Comparison of ENCODE assay signal across 8 cellular contexts in the genomic region with DNA sequence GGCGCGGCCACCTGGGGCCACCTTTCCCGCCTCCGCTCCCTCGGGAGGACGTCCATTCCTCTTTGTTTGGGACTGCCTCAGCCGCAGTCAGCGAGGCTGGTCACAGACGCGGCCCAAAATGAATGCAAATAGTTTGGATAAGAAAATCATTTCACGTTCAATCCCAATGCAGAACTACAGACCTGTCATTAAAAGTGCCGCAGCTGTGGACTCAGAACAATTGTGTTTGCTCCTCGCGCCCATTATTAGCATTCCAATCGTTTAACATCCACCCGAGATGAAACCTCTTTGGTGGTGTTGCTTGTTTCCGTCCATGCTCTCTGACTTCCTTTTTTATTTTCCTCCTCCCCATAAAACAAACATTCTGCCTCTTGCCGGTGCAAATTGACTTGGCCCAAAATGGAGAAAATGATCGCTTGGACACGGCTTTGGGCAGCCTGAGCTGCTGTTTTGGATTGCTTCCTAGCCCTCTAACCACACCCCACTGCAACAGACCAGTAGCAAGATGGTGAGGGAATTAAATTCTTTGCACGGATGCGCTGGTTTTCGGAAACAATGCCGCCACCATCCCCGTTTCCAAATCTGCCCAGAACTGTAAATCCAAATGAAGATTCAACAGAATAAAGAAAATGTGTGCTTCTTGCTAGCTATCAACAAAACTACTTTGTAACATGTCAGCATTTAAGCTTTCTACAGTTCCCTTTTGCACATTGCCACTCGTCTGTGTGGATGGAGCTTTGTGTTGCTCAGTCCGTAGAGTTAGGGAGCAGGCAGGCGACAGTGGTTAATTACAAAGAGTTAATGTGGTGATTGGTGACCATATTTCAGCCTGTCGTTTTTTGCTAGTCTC. TPM values are rescaled to one million over a fixed set of nuclear protein-coding genes. Genes with fewer than 3 reads are reported as not detected.
DNase-seq lines count a peak whose midpoint lies in the region; ATAC-seq and TF ChIP-seq lines count a peak whose summit lies in the region.

No MANE protein-coding gene starts in this region.

- no peaks in the 10 kb centered on the region for H3K9me2 ChIP-seq in GM23338 (ENCODE audit: insufficient read depth)

- peak overlapping the region; percentile 97 for H3K27ac ChIP-seq in GM23338 (ENCODE audit: low read depth)
- H3K27ac ChIP-seq in heart left ventricle = peak overlapping the region in 11 of 12 donors; percentile 57 to 87 (median 76)

- TF ChIP-seq POLR2A in heart left ventricle (IDR thresholded peaks at IDR 0.05) = no peak

- DNase-seq in Calu3 = peak; percentile 20
- peak; percentile 74 for DNase-seq in GM23338 (ENCODE audit: low spot score)
- peak; percentile 57 for DNase-seq in NCI-H526 treated with DMSO at 0.1 percent for 48 hours (lab: John Stamatoyannopoulos, UW)
- peak; percentile 75 for DNase-seq in adipocyte (ENCODE audit: low read depth)
- peak in 2 of 5 donors; percentile 28 to 30 for DNase-seq in heart left ventricle
- DNase-seq in osteocyte (ENCODE audit: extremely low spot score, unreplicated experiment) = no peak
- DNase-seq in stimulated activated CD4-positive, alpha-beta T cell treated with anti-CD3 and anti-CD28 coated beads, Interleukin-4, amount 100 ng/mL, for 1 hour = no peak

- peak; percentile 48 for ATAC-seq in GM23338
- peak in 2 of 4 donors; percentile 20 to 35 for ATAC-seq in heart left ventricle
- ATAC-seq in HG03039 (IDR thresholded peaks at IDR 0.05; ENCODE audit: unreplicated experiment) = no peak

- H3K27ac Mint-ChIP-seq in Calu3 (ENCODE audit: unreplicated experiment) (peak overlapping the region; percentile 83), GM23338 (peak overlapping the region; percentile 98), osteocyte (ENCODE audit: unreplicated experiment) (peak overlapping the region; percentile 92)

- H3K4me2 ChIP-seq in GM23338 = peak overlapping the region; percentile 93

- peak overlapping the region; percentile 89 for H3K4me3 ChIP-seq in GM23338
- H3K4me3 ChIP-seq in adipocyte (ENCODE audit: low read length) = peak overlapping the region; percentile 94
- peak overlapping the region; percentile 78 to 98 (median 94) for H3K4me3 ChIP-seq in heart left ventricle

- no peaks in the 10 kb centered on the region for H3K9me3 ChIP-seq in adipocyte (ENCODE audit: control insufficient read depth, low read length)
- H3K9me3 ChIP-seq in heart left ventricle = no peaks in the 10 kb centered on the region

- H3K4me1 ChIP-seq in GM23338 (ENCODE audit: insufficient read depth) (peaks cover 29% of the 10 kb centered on the region), adipocyte (ENCODE audit: control insufficient read depth, insufficient read depth, low read length) (peaks cover 14% of the 10 kb centered on the region), heart left ventricle (peaks cover 0 to 53% (median 10%) of the 10 kb centered on the region in 12 donors)

- TF ChIP-seq CTCF in Calu3 (IDR thresholded peaks at IDR 0.05; ENCODE audit: unreplicated experiment) = no peak
- no peak for TF ChIP-seq CTCF in GM23338 (conservative IDR thresholded peaks at IDR 0.05; ENCODE audit: low read depth in 2 of 2)
- TF ChIP-seq CTCF in heart left ventricle (IDR thresholded peaks at IDR 0.05) = no peak
- TF ChIP-seq CTCF in osteocyte (IDR thresholded peaks at IDR 0.05) = no peak

- H3K4me3 Mint-ChIP-seq in Calu3 (ENCODE audit: low read depth, unreplicated experiment) = peak overlapping the region; percentile 90
- H3K4me3 Mint-ChIP-seq in GM23338 = peak overlapping the region; percentile 95
- H3K4me3 Mint-ChIP-seq in osteocyte (ENCODE audit: unreplicated experiment) = peak overlapping the region; percentile 90

- CTCF ChIA-PET in Calu3 (lab: Charles Lee) = interaction anchor here (1.1 kb wide), 1 partner anchor 88 kb away, joined by 3 read pairs; no protein-coding TSS in a partner anchor

- H3K27me3 Mint-ChIP-seq in Calu3 (ENCODE audit: unreplicated experiment) (no peaks in the 10 kb centered on the region), GM23338 (ENCODE audit: insufficient read depth, low read depth, poor library complexity) (peaks cover 4% of the 10 kb centered on the region), osteocyte (ENCODE audit: unreplicated experiment) (no peaks in the 10 kb centered on the region)

- peaks cover 17% of the 10 kb centered on the region for H4K20me1 ChIP-seq in GM23338 (replicated peaks; ENCODE audit: insufficient read depth)

- peaks cover 27% of the 10 kb centered on the region for H3K36me3 Mint-ChIP-seq in Calu3 (ENCODE audit: insufficient read depth, unreplicated experiment)
- H3K36me3 Mint-ChIP-seq in GM23338 (ENCODE audit: low read depth) = peaks cover 16% of the 10 kb centered on the region
- H3K36me3 Mint-ChIP-seq in osteocyte (ENCODE audit: unreplicated experiment) = peaks cover 4% of the 10 kb centered on the region

- peaks cover 5% of the 10 kb centered on the region for H3F3A ChIP-seq in GM23338 (replicated peaks; ENCODE audit: low read depth)

- BruUV-seq in Calu3 (replicated peaks; lab: Mats Ljungman, UMichigan) = TSS peak; percentile 82

- peak overlapping the region; percentile 14; the same call in 1 of the 2 replicates for H2AFZ ChIP-seq in GM23338

- H3K27me3 ChIP-seq in GM23338 (ENCODE audit: insufficient read depth) (no peaks in the 10 kb centered on the region), adipocyte (replicated peaks; ENCODE audit: control insufficient read depth, insufficient read depth, low read length) (no peaks in the 10 kb centered on the region), heart left ventricle (no peaks in the 10 kb centered on the region)

- peaks cover 65% of the 10 kb centered on the region for H3K79me2 ChIP-seq in GM23338 (replicated peaks; ENCODE audit: insufficient read depth)

- no peaks in the 10 kb centered on the region for H3K9me3 Mint-ChIP-seq in Calu3 (ENCODE audit: low read depth, unreplicated experiment)
- no peaks in the 10 kb centered on the region; the same call in 1 of the 3 replicates for H3K9me3 Mint-ChIP-seq in GM23338
- H3K9me3 Mint-ChIP-seq in osteocyte (ENCODE audit: unreplicated experiment) = no peaks in the 10 kb centered on the region

- H3K9ac ChIP-seq in adipocyte (ENCODE audit: low read length) = peak overlapping the region; percentile 91

- H3K4me1 Mint-ChIP-seq in Calu3 (ENCODE audit: low read depth, unreplicated experiment) (no peaks in the 10 kb centered on the region), GM23338 (peaks cover 19% of the 10 kb centered on the region), osteocyte (ENCODE audit: unreplicated experiment) (peaks cover 48% of the 10 kb centered on the region)

- WGBS in heart left ventricle, 4 donors = 6 to 9% (median 6%) methylated on average over 25 to 29 of the region's 29 CpGs

- H3K36me3 ChIP-seq in GM23338 (ENCODE audit: insufficient read depth) (no peaks in the 10 kb centered on the region), adipocyte (ENCODE audit: control insufficient read depth, insufficient read depth, low read length, severe bottlenecking) (peaks cover 1% of the 10 kb centered on the region), heart left ventricle (peaks cover 0 to 2% (median 0%) of the 10 kb centered on the region in 9 donors)

- intact Hi-C loops in Calu3 (cut with micrococcal nuclease; ENCODE audit: unreplicated experiment) = no loop called here
- intact Hi-C loops in heart left ventricle (cut with DNase I) = loop anchor here in 2 of 10 donors (2.0 to 5.0 kb wide), 2 partner anchors 200 to 204 kb away; a partner anchor contains a TSS

TF ChIP-seq in GM23338, 12 proteins besides CTCF, POLR2A, EP300 and RAD21 (continues in another document):
- TF ChIP-seq EZH2phosphoT487 (IDR thresholded peaks at IDR 0.05; ENCODE audit: unreplicated experiment) (no peak), ZNF331 (CRISPR knock-in tag; IDR thresholded peaks at IDR 0.05; ENCODE audit: low read depth) (no peak), NANOG (IDR thresholded peaks at IDR 0.05; ENCODE audit: borderline replicate concordance) (no peak), CREB1 (CRISPR knock-in tag; IDR thresholded peaks at IDR 0.05; ENCODE audit: low read depth) (no peak), JUNB (IDR thresholded peaks at IDR 0.05; ENCODE audit: unreplicated experiment) (no peak), STAT1 (IDR thresholded peaks at IDR 0.05; ENCODE audit: unreplicated experiment) (no peak)
- TF ChIP-seq, protein P1, sequence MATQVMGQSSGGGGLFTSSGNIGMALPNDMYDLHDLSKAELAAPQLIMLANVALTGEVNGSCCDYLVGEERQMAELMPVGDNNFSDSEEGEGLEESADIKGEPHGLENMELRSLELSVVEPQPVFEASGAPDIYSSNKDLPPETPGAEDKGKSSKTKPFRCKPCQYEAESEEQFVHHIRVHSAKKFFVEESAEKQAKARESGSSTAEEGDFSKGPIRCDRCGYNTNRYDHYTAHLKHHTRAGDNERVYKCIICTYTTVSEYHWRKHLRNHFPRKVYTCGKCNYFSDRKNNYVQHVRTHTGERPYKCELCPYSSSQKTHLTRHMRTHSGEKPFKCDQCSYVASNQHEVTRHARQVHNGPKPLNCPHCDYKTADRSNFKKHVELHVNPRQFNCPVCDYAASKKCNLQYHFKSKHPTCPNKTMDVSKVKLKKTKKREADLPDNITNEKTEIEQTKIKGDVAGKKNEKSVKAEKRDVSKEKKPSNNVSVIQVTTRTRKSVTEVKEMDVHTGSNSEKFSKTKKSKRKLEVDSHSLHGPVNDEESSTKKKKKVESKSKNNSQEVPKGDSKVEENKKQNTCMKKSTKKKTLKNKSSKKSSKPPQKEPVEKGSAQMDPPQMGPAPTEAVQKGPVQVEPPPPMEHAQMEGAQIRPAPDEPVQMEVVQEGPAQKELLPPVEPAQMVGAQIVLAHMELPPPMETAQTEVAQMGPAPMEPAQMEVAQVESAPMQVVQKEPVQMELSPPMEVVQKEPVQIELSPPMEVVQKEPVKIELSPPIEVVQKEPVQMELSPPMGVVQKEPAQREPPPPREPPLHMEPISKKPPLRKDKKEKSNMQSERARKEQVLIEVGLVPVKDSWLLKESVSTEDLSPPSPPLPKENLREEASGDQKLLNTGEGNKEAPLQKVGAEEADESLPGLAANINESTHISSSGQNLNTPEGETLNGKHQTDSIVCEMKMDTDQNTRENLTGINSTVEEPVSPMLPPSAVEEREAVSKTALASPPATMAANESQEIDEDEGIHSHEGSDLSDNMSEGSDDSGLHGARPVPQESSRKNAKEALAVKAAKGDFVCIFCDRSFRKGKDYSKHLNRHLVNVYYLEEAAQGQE (IDR thresholded peaks at IDR 0.05; ENCODE audit: unreplicated experiment) = no peak

RNA-seq across cellular contexts. Expression of a gene that starts 0.8 kb away (rescaled TPM):
- total RNA-seq in Calu3 (2022) = 47.9 and 48.0 TPM in 2 replicates
- total RNA-seq in GM23338 (2014; rRNA removed; shearing (Covaris generic)) = 155 and 168 TPM in 2 replicates
- 49.5 and 56.4 TPM in 2 replicates for polyA plus RNA-seq in GM23338 (2016; fragmentation: Nextera tagmentation; extraction: Ambion mirVana)
- total RNA-seq in heart left ventricle = 10 to 100 TPM in 6 of 9 donors, 1 to 10 TPM in 3; 5.3 to 28.2 (median 14.7) TPM
- 1 to 10 TPM; 1.6 to 5.3 TPM for polyA plus RNA-seq in heart left ventricle
- 40.3 and 42.7 TPM in 2 replicates for total RNA-seq in osteocyte

RNA-seq across cellular contexts. Expression of a gene that starts 0.9 kb away (rescaled TPM):
- total RNA-seq in Calu3 (2022) (3.9 and 6.8 TPM in 2 replicates), heart left ventricle (10 to 100 TPM in 2 of 9 donors, 1 to 10 TPM in 7; 2.9 to 14.4 (median 7.1) TPM), osteocyte (18.2 and 18.8 TPM in 2 replicates)
- 12.5 and 14.8 TPM in 2 replicates for total RNA-seq in GM23338 (2014; rRNA removed; shearing (Covaris generic))
- polyA plus RNA-seq in GM23338 (2016; fragmentation: Nextera tagmentation; extraction: Ambion mirVana) (6.4 and 8.0 TPM in 2 replicates), heart left ventricle (1 to 10 TPM; 1.8 to 2.4 TPM)

Comparison
In these comparisons a context has a peak if more than half of its experiments do, and no peak if none do; other contexts are left out.
1. DNase-seq: peak in Calu3 (single experiment), GM23338 (single experiment), NCI-H526 treated with DMSO at 0.1 percent for 48 hours (single experiment) and adipocyte (single experiment); none in osteocyte (single experiment) and stimulated activated CD4-positive, alpha-beta T cell treated with anti-CD3 and anti-CD28 coated beads, Interleukin-4, amount 100 ng/mL, for 1 hour (single experiment).
2. Peak in every context shown above with its lines, with median percentiles within 50 percentile points of each other: H3K27ac Mint-ChIP-seq, H3K4me3 Mint-ChIP-seq and H3K4me3 ChIP-seq.